ENCODE assay signal across 18 cellular contexts in genomic region chr6:24489470-24489869, GRCh38. TPM values are rescaled to one million over a fixed set of nuclear protein-coding genes. Genes with fewer than 3 reads are reported as not detected.
DNase-seq lines count a peak whose midpoint lies in the region; ATAC-seq, FAIRE-seq and TF ChIP-seq lines count a peak whose summit lies in the region.
"Had no signal": no experiment of that assay in that cellular context is flagged by ENCODE, and none has a peak within 500 bp of the region (broad histone marks: within the 10 kb centered on the region; RNA-seq: fewer than 3 reads in every experiment).

TSS of gene GPLD1 (minus strand) at chr6:24489578. CDS start at chr6:24489511, 67 bp downstream.

- H3K79me2 ChIP-seq in HepG2 (ENCODE audit: insufficient read depth, low read length): no peaks in the 10 kb centered on the region

- TF ChIP-seq CTCF in HepG2 (CRISPR knock-in tag; IDR thresholded peaks at IDR 0.05) (no peak), gastrocnemius medialis (IDR thresholded peaks at IDR 0.05 in 4 of 5, conservative IDR thresholded peaks at IDR 0.05 in 1 of 5) (no peak), vagina (IDR thresholded peaks at IDR 0.05) (no peak)

- H3K9me3 ChIP-seq in right cardiac atrium (ENCODE audit: control insufficient read depth, low read length) (no peaks in the 10 kb centered on the region), HepG2 (ENCODE audit: low read length) (no peaks in the 10 kb centered on the region), gastrocnemius medialis (no peaks in the 10 kb centered on the region), vagina (no peaks in the 10 kb centered on the region)
- H3K9me3 ChIP-seq: BLaER1, HAP-1 had no signal

- H4K20me1 ChIP-seq in HepG2 (ENCODE audit: insufficient read depth, low read length): no peaks in the 10 kb centered on the region
- H4K20me1 ChIP-seq: BLaER1 had no signal

- no peak for FAIRE-seq in HepG2 (lab: Jason Lieb, UNC)
- FAIRE-seq: A204.1, G401.6 had no signal

- WGBS in right cardiac atrium: 94% methylated on average over 6 of the region's 6 CpGs
- 67% methylated on average over 6 of the region's 6 CpGs for WGBS in HepG2 (ENCODE audit: low lambda C conversion rate)

- no peak for DNase-seq in Right ventricle myocardium superior
- no peak for DNase-seq in right cardiac atrium
- no peak for DNase-seq in HepG2 (ENCODE audit: low spot score)
- DNase-seq in gastrocnemius medialis: no peak
- no peak for DNase-seq in vagina (ENCODE audit: extremely low spot score in 2 of 2)
- no peak for DNase-seq in DMS 273 (lab: John Stamatoyannopoulos, UW; ENCODE audit: unreplicated experiment)
- DNase-seq: CD8-positive, alpha-beta memory T cell; DND-41; NCI-H1105 treated with DMSO at 0.1 percent for 48 hours; NCI-H187 treated with DMSO at 0.1 percent for 48 hours; NCI-H774 had no signal

- CTCF ChIA-PET in HepG2 (lab: Yijun Ruan, JAX; ENCODE audit: low intra/inter-chr PET ratio, low total read pairs): no interaction called here

- no peak for TF ChIP-seq EP300 in HepG2 (IDR thresholded peaks at IDR 0.05; ENCODE audit: low read depth in 2 of 2, low read length in 2 of 2)
- no peak for TF ChIP-seq EP300 in HepG2 (CRISPR knock-in tag; IDR thresholded peaks at IDR 0.05; ENCODE audit: borderline replicate concordance)

- H3K36me3 ChIP-seq in HepG2 (replicated peaks in 1 of 2; ENCODE audit: control insufficient read depth in 1 of 2, insufficient read depth in 2 of 2, low read length in 2 of 2) (no peaks in the 10 kb centered on the region), gastrocnemius medialis (no peaks in the 10 kb centered on the region), vagina (no peaks in the 10 kb centered on the region)
- H3K36me3 ChIP-seq: BLaER1, HAP-1 had no signal

- H3K4me1 ChIP-seq in right cardiac atrium (ENCODE audit: control insufficient read depth, insufficient read depth, low read length): no peaks in the 10 kb centered on the region
- H3K4me1 ChIP-seq in HepG2 (ENCODE audit: insufficient read depth, low read length): peaks cover 33% of the 10 kb centered on the region
- peaks cover 21 to 24% of the 10 kb centered on the region in 2 donors for H3K4me1 ChIP-seq in gastrocnemius medialis
- peaks cover 7% of the 10 kb centered on the region for H3K4me1 ChIP-seq in vagina

- POLR2A ChIA-PET in HepG2 (lab: Yijun Ruan, JAX): no interaction called here

- no peak within 1 kb of the TSS for H3K4me2 ChIP-seq in HepG2 (ENCODE audit: low read depth, low read length)
- H3K4me2 ChIP-seq: BLaER1 had no signal

- H3K4me3 ChIP-seq in right cardiac atrium (ENCODE audit: low read length): no peak within 1 kb of the TSS
- H3K4me3 ChIP-seq in HepG2 (replicated peaks in 1 of 3; ENCODE audit: insufficient read depth in 1 of 3, low read depth in 2 of 3, low read length in 3 of 3): no peak within 1 kb of the TSS
- H3K4me3 ChIP-seq in gastrocnemius medialis: no peak within 1 kb of the TSS
- H3K4me3 ChIP-seq in vagina: no peak within 1 kb of the TSS
- H3K4me3 ChIP-seq: BLaER1, HAP-1 had no signal

- H3K27ac ChIP-seq in right cardiac atrium (ENCODE audit: low read length) (no peak within 1 kb of the TSS), HepG2 (ENCODE audit: extremely low read length, insufficient read depth, low read length) (no peak within 1 kb of the TSS), gastrocnemius medialis (peak within 1 kb of the TSS in 3 of 4 donors; percentile 40 to 73 (median 42)), vagina (no peak within 1 kb of the TSS)
- H3K27ac ChIP-seq: BLaER1 had no signal

- intact Hi-C loops in Right ventricle myocardium superior (cut with DNase I) (no loop called here), right cardiac atrium (cut with DNase I) (no loop called here), HepG2 (cut with micrococcal nuclease; ENCODE audit: unreplicated experiment) (no loop called here), gastrocnemius medialis (cut with DNase I; ENCODE audit: low total_unique reads) (no loop called here), vagina (cut with DNase I) (loop anchor here (10.0 kb wide), 1 partner anchor 1635 kb away; no protein-coding TSS in a partner anchor)

- no peak within 1 kb of the TSS for H2AFZ ChIP-seq in HepG2 (ENCODE audit: low read length)

- in situ Hi-C loops in HepG2 (cut with HindIII; ENCODE audit: extremely low pct_ligation_motif_present, low pct_unique_long_range_greater_than_20kb): no loop called here
- in situ Hi-C loops in gastrocnemius medialis (cut with MboI; ENCODE audit: low sequenced_read_pairs in 4 of 4): no loop called here

- H3K27me3 ChIP-seq in right cardiac atrium (ENCODE audit: control insufficient read depth, insufficient read depth) (no peaks in the 10 kb centered on the region), HepG2 (ENCODE audit: control insufficient read depth in 1 of 2, insufficient read depth in 2 of 2, low read length in 2 of 2) (no peaks in the 10 kb centered on the region), gastrocnemius medialis (no peaks in the 10 kb centered on the region), vagina (no peaks in the 10 kb centered on the region)
- H3K27me3 ChIP-seq: BLaER1 had no signal

- TF ChIP-seq POLR2A in HepG2 (IDR thresholded peaks at IDR 0.05; ENCODE audit: insufficient read depth in 1 of 2, low read depth in 2 of 2, low read length in 2 of 2): no peak
- TF ChIP-seq POLR2A in gastrocnemius medialis (IDR thresholded peaks at IDR 0.05): no peak
- no peak for TF ChIP-seq POLR2A in vagina (IDR thresholded peaks at IDR 0.05)

- no peak within 1 kb of the TSS for H3K9ac ChIP-seq in HepG2 (ENCODE audit: insufficient read depth, low read depth, low read length)
- H3K9ac ChIP-seq: BLaER1 had no signal

- TF ChIP-seq RAD21 in HepG2 (CRISPR knock-in tag; IDR thresholded peaks at IDR 0.05): no peak

- BruUV-seq in HepG2 (replicated peaks; lab: Mats Ljungman, UMichigan): no TSS peak

- peak; percentile 13 for ATAC-seq in Right ventricle myocardium superior (ENCODE audit: poor library complexity)
- no peak for ATAC-seq in right cardiac atrium
- no peak for ATAC-seq in HepG2
- ATAC-seq in gastrocnemius medialis: no peak
- ATAC-seq in GM18502 (IDR thresholded peaks at IDR 0.05; ENCODE audit: poor library complexity, unreplicated experiment): no peak
- ATAC-seq in GM18907 (IDR thresholded peaks at IDR 0.05; ENCODE audit: unreplicated experiment): no peak
- ATAC-seq: Panc1 had no signal

TF ChIP-seq in HepG2, 621 proteins besides CTCF, POLR2A, EP300 and RAD21:
- TF ChIP-seq PATZ1 (CRISPR knock-in tag; IDR thresholded peaks at IDR 0.05): no peak
- TF ChIP-seq RFX3 (CRISPR knock-in tag; IDR thresholded peaks at IDR 0.05): no peak
- TF ChIP-seq ZNF605 (CRISPR knock-in tag; IDR thresholded peaks at IDR 0.05): 0 out of 2 replicates have a peak, but pooled peaks have one; percentile 34
TF ChIP-seq in HepG2: peak in this region for 1.

RNA-seq across cellular contexts. Expression of gene GPLD1, which starts in this region (rescaled TPM):
- total RNA-seq in Right ventricle myocardium superior (1.0 TPM), right cardiac atrium (1 to 10 TPM; 1.0 to 1.6 (median 1.2) TPM), HepG2 (2016; rRNA removed; fragmentation: Illumina TruSeq; extraction: Trizol) (6.4 and 7.6 TPM in 2 replicates), gastrocnemius medialis (1 to 10 TPM in 1 of 4 donors, under 1 TPM in 3; 0.07 to 1.2 (median 0.28) TPM), vagina (15.7 TPM)
- polyA plus RNA-seq in right cardiac atrium (0.52 TPM), HepG2 (2011; rRNA removed) (6.0 and 6.2 TPM in 2 replicates)
- 3.5 and 3.6 TPM in 2 replicates for total RNA-seq in HepG2 (2016; cell fraction: cytosol; rRNA removed; fragmentation: Illumina TruSeq; extraction: Trizol; ENCODE audit: low read depth)
- total RNA-seq in HepG2 (2016; cell fraction: insoluble cytoplasmic fraction; rRNA removed; fragmentation: Illumina TruSeq; extraction: Trizol): 5.4 and 8.3 TPM in 2 replicates
- total RNA-seq in HepG2 (2016; cell fraction: membrane; rRNA removed; fragmentation: Illumina TruSeq; extraction: Trizol): 4.6 and 4.9 TPM in 2 replicates
- 9.4 and 10.7 TPM in 2 replicates for total RNA-seq in HepG2 (2016; cell fraction: nucleus; rRNA removed; fragmentation: Illumina TruSeq; extraction: Trizol)
- polyA plus RNA-seq in HepG2 (2011; cell fraction: cytosol; rRNA removed): 3.5 and 3.6 TPM in 2 replicates
- 7.3 and 8.6 TPM in 2 replicates for polyA plus RNA-seq in HepG2 (2011; cell fraction: nucleus; rRNA removed)
- 3.0 and 3.6 TPM in 2 replicates for polyA plus RNA-seq in HepG2 (2012)
- 0.34 and 0.76 TPM in 2 replicates for polyA plus RNA-seq in HepG2 (2016; cell fraction: cytosol; fragmentation: Illumina TruSeq; extraction: Trizol; ENCODE audit: low read depth)
- polyA plus RNA-seq in HepG2 (2016; cell fraction: insoluble cytoplasmic fraction; fragmentation: Illumina TruSeq; extraction: Trizol; ENCODE audit: low read depth): 3.1 TPM in 2 replicates
- polyA plus RNA-seq in HepG2 (2016; cell fraction: membrane; fragmentation: Illumina TruSeq; extraction: Trizol; ENCODE audit: low read depth): 1.2 and 1.5 TPM in 2 replicates
- polyA plus RNA-seq in HepG2 (2016; cell fraction: nucleus; fragmentation: Illumina TruSeq; extraction: Trizol; ENCODE audit: insufficient read depth, low read depth): 9.6 and 10.3 TPM in 2 replicates
- 3.0 and 11.6 TPM in 2 replicates for polyA minus RNA-seq in HepG2 (2011; rRNA and poly(A)+ RNA removed; ENCODE audit: low replicate concordance)
- 3.7 and 5.0 TPM in 2 replicates for polyA minus RNA-seq in HepG2 (2011; cell fraction: cytosol; rRNA and poly(A)+ RNA removed)
- polyA minus RNA-seq in HepG2 (2011; cell fraction: nucleus; rRNA and poly(A)+ RNA removed): 11.5 and 11.8 TPM in 2 replicates

Comparison
In these comparisons a context has a peak if more than half of its experiments do, and no peak if none do; other contexts are left out.
1. H3K27ac ChIP-seq: peak in gastrocnemius medialis (3 of 4); none in right cardiac atrium (single experiment), HepG2 (single experiment) and vagina (single experiment).